In the genomic region with DNA sequence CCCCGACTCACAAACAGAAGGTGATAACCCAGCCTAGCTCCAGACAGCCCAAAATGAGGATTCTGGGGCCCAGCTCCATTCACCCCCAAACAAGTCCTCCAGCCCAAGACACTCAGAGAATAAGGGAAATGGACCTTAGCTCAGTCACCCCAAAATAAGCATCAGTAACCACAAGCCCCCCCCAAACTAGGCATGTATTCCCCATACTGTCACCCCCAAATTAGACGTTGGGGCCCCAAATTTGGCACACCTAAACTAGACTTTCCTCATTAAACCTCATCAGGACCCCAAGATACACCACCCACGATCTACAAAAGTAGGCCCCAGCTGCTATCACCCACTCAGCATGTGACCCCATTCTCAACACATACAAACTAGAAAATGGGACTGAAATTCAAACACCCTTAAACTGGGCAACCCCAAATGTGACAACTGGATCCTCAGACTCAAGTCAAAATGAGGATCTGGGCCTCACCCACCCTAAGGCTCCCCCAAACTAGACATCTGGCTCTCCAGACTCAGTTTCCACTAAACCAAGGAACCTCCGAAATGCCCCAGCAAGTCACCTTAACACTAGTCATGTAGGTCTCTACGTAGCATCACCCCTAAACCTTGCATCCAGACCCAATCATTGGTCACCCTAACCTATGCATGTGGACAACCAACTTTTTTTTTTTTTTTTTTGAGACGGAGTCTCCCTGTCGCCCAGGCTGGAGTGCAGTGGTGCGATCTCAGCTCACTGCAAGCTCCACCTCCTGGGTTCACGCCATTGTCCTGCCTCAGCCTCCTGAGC, we compare ENCODE assay signal across 10 cellular contexts. TPM values are rescaled to one million over a fixed set of nuclear protein-coding genes. Genes with fewer than 3 reads are reported as not detected.
DNase-seq lines count a peak whose midpoint lies in the region; ATAC-seq and TF ChIP-seq lines count a peak whose summit lies in the region.
"Had no signal": no experiment of that assay in that cellular context is flagged by ENCODE, and none has a peak within 500 bp of the region (broad histone marks: within the 10 kb centered on the region; RNA-seq: fewer than 3 reads in every experiment).

No MANE protein-coding gene starts in this region.

- H3K4me3 Mint-ChIP-seq in activated naive CD4-positive, alpha-beta T cell treated with anti-CD3 and anti-CD28 coated beads, Interleukin-2, amount 50 U/mL, for 24 hours: peak overlapping the region; percentile 72
- H3K4me3 Mint-ChIP-seq in T-cell (peak overlapping the region; percentile 59 to 87 (median 74)), endodermal cell (peak overlapping the region; percentile 64)
- H3K4me3 Mint-ChIP-seq in stimulated activated naive CD8-positive, alpha-beta T cell treated with anti-CD3 and anti-CD28 coated beads, Interleukin-15, amount 100 ng/mL, for 72 hours: peak overlapping the region; percentile 83 to 91

- H3K4me1 Mint-ChIP-seq in activated naive CD4-positive, alpha-beta T cell treated with anti-CD3 and anti-CD28 coated beads, Interleukin-2, amount 50 U/mL, for 24 hours: peaks cover 53% of the 10 kb centered on the region
- peaks cover 47 to 55% (median 48%) of the 10 kb centered on the region in 3 donors for H3K4me1 Mint-ChIP-seq in T-cell
- H3K4me1 Mint-ChIP-seq in endodermal cell: no peaks in the 10 kb centered on the region
- peaks cover 65% of the 10 kb centered on the region for H3K4me1 Mint-ChIP-seq in stimulated activated naive CD8-positive, alpha-beta T cell treated with anti-CD3 and anti-CD28 coated beads, Interleukin-15, amount 100 ng/mL, for 72 hours

- CTCF ChIA-PET in T-cell (lab: Charles Lee): no interaction called here

- DNase-seq in activated naive CD4-positive, alpha-beta T cell treated with anti-CD3 and anti-CD28 coated beads, Interleukin-2, amount 50 U/mL, for 16 hours: no peak
- DNase-seq in T-cell (no peak), endodermal cell (no peak), substantia nigra (lab: John Stamatoyannopoulos, UW) (no peak), NCI-H526 treated with DMSO at 0.1 percent for 48 hours (lab: John Stamatoyannopoulos, UW) (no peak), Ammon's horn (ENCODE audit: low spot score) (no peak)
- DNase-seq in stimulated activated naive CD8-positive, alpha-beta T cell treated with anti-CD3 and anti-CD28 coated beads, Interleukin-15, amount 100 ng/mL, for 72 hours: no peak
- DNase-seq: adrenal gland had no signal

- H3K27ac Mint-ChIP-seq in activated naive CD4-positive, alpha-beta T cell treated with anti-CD3 and anti-CD28 coated beads, Interleukin-2, amount 50 U/mL, for 24 hours: peak overlapping the region; percentile 82
- H3K27ac Mint-ChIP-seq in T-cell (peak overlapping the region; percentile 72 to 76), endodermal cell (no peak overlapping the region)
- peak overlapping the region in 1 of 2 donors; percentile 57 for H3K27ac Mint-ChIP-seq in stimulated activated naive CD8-positive, alpha-beta T cell treated with anti-CD3 and anti-CD28 coated beads, Interleukin-15, amount 100 ng/mL, for 72 hours

- no peaks in the 10 kb centered on the region for H3K36me3 ChIP-seq in endodermal cell (ENCODE audit: control insufficient read depth, insufficient read depth, low read length)
- H3K36me3 ChIP-seq: adrenal gland had no signal

- H3K4me1 ChIP-seq in endodermal cell (ENCODE audit: control insufficient read depth, insufficient read depth, low read length): no peaks in the 10 kb centered on the region

- H3K36me3 Mint-ChIP-seq in activated naive CD4-positive, alpha-beta T cell treated with anti-CD3 and anti-CD28 coated beads, Interleukin-2, amount 50 U/mL, for 24 hours: no peaks in the 10 kb centered on the region
- H3K36me3 Mint-ChIP-seq in T-cell (no peaks in the 10 kb centered on the region), endodermal cell (ENCODE audit: low read depth) (no peaks in the 10 kb centered on the region)

- ATAC-seq in T-cell (replicated peaks in 1 of 4): no peak
- no peak for ATAC-seq in stimulated activated naive CD8-positive, alpha-beta T cell treated with anti-CD3 and anti-CD28 coated beads, Interleukin-15, amount 100 ng/mL, for 72 hours

- no peak for TF ChIP-seq CTCF in endodermal cell (conservative IDR thresholded peaks at IDR 0.05)

- H3K27me3 ChIP-seq in endodermal cell (ENCODE audit: control insufficient read depth, insufficient read depth, low read length, poor library complexity, severe bottlenecking): peaks cover 45% of the 10 kb centered on the region

- H3K4me3 ChIP-seq in endodermal cell (ENCODE audit: low read length): no peak overlapping the region

- no peaks in the 10 kb centered on the region for H3K9me3 ChIP-seq in endodermal cell (ENCODE audit: control insufficient read depth, low read length)
- H3K9me3 ChIP-seq: adrenal gland had no signal

- H3K9ac ChIP-seq in endodermal cell (ENCODE audit: extremely low read depth, low read length, poor library complexity, severe bottlenecking): no peak overlapping the region

- no peaks in the 10 kb centered on the region for H3K27me3 Mint-ChIP-seq in activated naive CD4-positive, alpha-beta T cell treated with anti-CD3 and anti-CD28 coated beads, Interleukin-2, amount 50 U/mL, for 24 hours
- peaks cover 0 to 5% of the 10 kb centered on the region in 2 donors for H3K27me3 Mint-ChIP-seq in T-cell
- H3K27me3 Mint-ChIP-seq in endodermal cell (ENCODE audit: insufficient read depth): peaks cover 62% of the 10 kb centered on the region
- peaks cover 14% of the 10 kb centered on the region for H3K27me3 Mint-ChIP-seq in stimulated activated naive CD8-positive, alpha-beta T cell treated with anti-CD3 and anti-CD28 coated beads, Interleukin-15, amount 100 ng/mL, for 72 hours

- whole genome bisulfite sequencing in endodermal cell (ENCODE audit: insufficient coverage in 1 of 2, insufficient read length in 1 of 2), 2 experiments: 79 to 100% methylated on average over 3 to 9 of the region's 9 CpGs

- POLR2A ChIA-PET in T-cell (lab: Charles Lee): no interaction called here

- H3K27ac ChIP-seq in endodermal cell (ENCODE audit: low read depth, low read length) (no peak overlapping the region), substantia nigra (ENCODE audit: low read depth, low read length, poor library complexity, severe bottlenecking) (no peak overlapping the region)
- H3K27ac ChIP-seq: adrenal gland had no signal

- no peaks in the 10 kb centered on the region for H3K9me3 Mint-ChIP-seq in activated naive CD4-positive, alpha-beta T cell treated with anti-CD3 and anti-CD28 coated beads, Interleukin-2, amount 50 U/mL, for 24 hours
- no peaks in the 10 kb centered on the region for H3K9me3 Mint-ChIP-seq in T-cell
- H3K9me3 Mint-ChIP-seq in endodermal cell: peaks cover 4% of the 10 kb centered on the region
- H3K9me3 Mint-ChIP-seq in stimulated activated naive CD8-positive, alpha-beta T cell treated with anti-CD3 and anti-CD28 coated beads, Interleukin-15, amount 100 ng/mL, for 72 hours: no peaks in the 10 kb centered on the region

RNA-seq across cellular contexts. Expression of gene ERFL, which starts 13.4 kb away (rescaled TPM):
- total RNA-seq in T-cell: 1 to 10 TPM; 5.9 to 8.5 (median 6.3) TPM
- under 1 TPM; 0.13 to 0.53 TPM for total RNA-seq in endodermal cell
- 0.25 TPM for polyA plus RNA-seq in endodermal cell (2013, experiment 1 of 2)
- polyA plus RNA-seq in endodermal cell (2013, experiment 2 of 2): 0.29 TPM
- total RNA-seq: adrenal gland, lung microvascular endothelial cell had no signal

RNA-seq across cellular contexts. Expression of gene RABAC1, which starts 17.5 kb away (rescaled TPM):
- total RNA-seq in T-cell: 100 to 1,000 TPM in 4 of 5 donors, 10 to 100 TPM in 1; 67.0 to 143 (median 131) TPM
- total RNA-seq in endodermal cell: 100 to 1,000 TPM; 114 to 122 TPM
- polyA plus RNA-seq in endodermal cell (2013, experiment 1 of 2): 91.4 TPM
- 79.9 TPM for polyA plus RNA-seq in endodermal cell (2013, experiment 2 of 2)

RNA-seq across cellular contexts. Expression of gene ATP1A3, which starts 52.4 kb away (rescaled TPM):
- total RNA-seq in T-cell: 10 to 100 TPM in 1 of 5 donors, 1 to 10 TPM in 4; 4.3 to 14.4 (median 6.3) TPM
- 1 to 10 TPM in 1 of 2 donors, under 1 TPM in 1; 0.69 to 1.0 TPM for total RNA-seq in endodermal cell
- polyA plus RNA-seq in endodermal cell (2013, experiment 1 of 2): 28.4 TPM
- polyA plus RNA-seq in endodermal cell (2013, experiment 2 of 2): 21.8 TPM
- total RNA-seq: lung microvascular endothelial cell had no signal

RNA-seq across cellular contexts. Expression of gene ARHGEF1, which starts 58.6 kb away (rescaled TPM):
- total RNA-seq in T-cell: 1,000 to 10,000 TPM; 1,130 to 1,360 (median 1,288) TPM
- total RNA-seq in endodermal cell: 100 to 1,000 TPM in 1 of 2 donors, 10 to 100 TPM in 1; 89.9 to 116 TPM
- 48.7 TPM for polyA plus RNA-seq in endodermal cell (2013, experiment 1 of 2)
- polyA plus RNA-seq in endodermal cell (2013, experiment 2 of 2): 35.1 TPM

Comparison
In these comparisons a context has a peak if more than half of its experiments do, and no peak if none do; other contexts are left out.
1. RNA of gene ERFL, which starts 13.4 kb away (total RNA-seq): 5.9 to 8.5 TPM in T-cell; 0.13 to 0.53 TPM in endodermal cell; every median in the first group is over 4 times any median in the second.
2. Peak in every context shown above with its lines, with median percentiles within 50 percentile points of each other: H3K4me3 Mint-ChIP-seq.